ENCODE assay signal across 21 cellular contexts in the genomic region with DNA sequence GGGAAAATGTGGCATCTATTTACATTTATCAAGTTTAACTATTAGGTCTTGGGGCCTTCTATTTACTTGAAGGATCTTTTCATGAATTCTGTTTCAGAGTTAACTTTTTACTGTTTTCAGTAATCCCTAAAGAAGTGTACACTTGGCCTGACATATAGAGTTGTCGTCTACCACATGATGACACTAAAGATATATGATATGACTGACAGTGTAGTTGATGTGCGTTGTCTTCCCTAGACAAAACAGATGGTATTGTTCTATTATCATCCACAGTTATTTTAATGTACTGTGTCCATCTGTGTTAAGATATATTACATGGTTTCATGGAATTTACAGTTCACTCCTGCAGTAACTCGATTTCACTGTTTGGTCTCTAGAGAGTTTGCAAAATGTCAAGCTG. TPM values are rescaled to one million over a fixed set of nuclear protein-coding genes. Genes with fewer than 3 reads are reported as not detected.
"Had no signal": no experiment of that assay in that cellular context is flagged by ENCODE, and none has a peak within 500 bp of the region (broad histone marks: within the 10 kb centered on the region; RNA-seq: fewer than 3 reads in every experiment).

No MANE protein-coding gene starts in this region.

- H3K4me1 ChIP-seq: adrenal gland, ascending aorta, foreskin keratinocyte, left ventricle myocardium inferior, prostate gland, right atrium auricular region, upper lobe of right lung had no signal

- H3K9me3 Mint-ChIP-seq: activated T-helper 17 cell treated with anti-CD3 and anti-CD28 coated beads, Interleukin-2, amount 50 U/mL, for 72 hours; T-helper 2 cell treated with Interferon-gamma antibody and Interleukin-4, amounts not matched to agents 5 μg/mL and 100 μg/mL, for 36 hours had no signal

- H3K27me3 Mint-ChIP-seq: activated naive CD8-positive, alpha-beta T cell; activated T-helper 17 cell treated with anti-CD3 and anti-CD28 coated beads, Interleukin-2, amount 50 U/mL, for 72 hours; naive thymus-derived CD4-positive, alpha-beta T cell; stimulated activated naive CD8-positive, alpha-beta T cell treated with anti-CD3 and anti-CD28 coated beads, Interleukin-15, Interleukin-2, amounts not matched to agents 100 ng/mL and 50 ng/mL, for 24 hours had no signal

- H3K4me3 Mint-ChIP-seq: activated naive CD8-positive, alpha-beta T cell; activated T-helper 17 cell treated with anti-CD3 and anti-CD28 coated beads, Interleukin-2, amount 50 U/mL, for 72 hours; naive thymus-derived CD4-positive, alpha-beta T cell; stimulated activated naive CD8-positive, alpha-beta T cell treated with anti-CD3 and anti-CD28 coated beads, Interleukin-15, Interleukin-2, amounts not matched to agents 100 ng/mL and 50 ng/mL, for 24 hours; T-helper 2 cell treated with Interferon-gamma antibody and Interleukin-4, amounts not matched to agents 5 μg/mL and 100 μg/mL, for 36 hours had no signal

- DNase-seq: activated CD4-positive, alpha-beta T cell treated with anti-CD3 and anti-CD28 coated beads for 1 hour; activated T-cell treated with anti-CD3 and anti-CD28 coated beads, Interleukin-2, amount 50 U/mL, for 1 hour; adrenal gland; central memory CD4-positive, alpha-beta T cell; dermis blood vessel endothelial cell; effector CD8-positive, alpha-beta T cell; foreskin keratinocyte; hippocampal formation; left ventricle myocardium inferior; naive thymus-derived CD4-positive, alpha-beta T cell; stimulated activated CD4-positive, alpha-beta T cell treated with anti-CD3 and anti-CD28 coated beads, Interleukin-4, amount 100 ng/mL, for 4 hours; substantia nigra; thyroid gland; upper lobe of right lung had no signal

- H3K36me3 ChIP-seq: adrenal gland, ascending aorta, left ventricle myocardium inferior, prostate gland, right atrium auricular region, thyroid gland, upper lobe of right lung had no signal

- H3K9me3 ChIP-seq: adrenal gland, ascending aorta, left ventricle myocardium inferior, prostate gland, right atrium auricular region, thyroid gland, upper lobe of right lung had no signal

- H3K4me1 Mint-ChIP-seq: activated T-helper 17 cell treated with anti-CD3 and anti-CD28 coated beads, Interleukin-2, amount 50 U/mL, for 72 hours; naive thymus-derived CD4-positive, alpha-beta T cell had no signal

- H3K27me3 ChIP-seq: adrenal gland, ascending aorta, foreskin keratinocyte, right atrium auricular region, thyroid gland, upper lobe of right lung had no signal

- H3K27ac ChIP-seq: adrenal gland, ascending aorta, foreskin keratinocyte, left ventricle myocardium inferior, prostate gland, right atrium auricular region, thyroid gland, upper lobe of right lung had no signal

- H3K4me3 ChIP-seq: adrenal gland, ascending aorta, left ventricle myocardium inferior, prostate gland, right atrium auricular region, thyroid gland, upper lobe of right lung had no signal

- H3K36me3 Mint-ChIP-seq: activated naive CD8-positive, alpha-beta T cell; naive thymus-derived CD4-positive, alpha-beta T cell had no signal

- H3K27ac Mint-ChIP-seq: activated naive CD8-positive, alpha-beta T cell; activated T-helper 17 cell treated with anti-CD3 and anti-CD28 coated beads, Interleukin-2, amount 50 U/mL, for 72 hours; naive thymus-derived CD4-positive, alpha-beta T cell; stimulated activated naive CD8-positive, alpha-beta T cell treated with anti-CD3 and anti-CD28 coated beads, Interleukin-15, Interleukin-2, amounts not matched to agents 100 ng/mL and 50 ng/mL, for 24 hours; T-helper 2 cell treated with Interferon-gamma antibody and Interleukin-4, amounts not matched to agents 5 μg/mL and 100 μg/mL, for 36 hours had no signal

- ATAC-seq: activated T-helper 17 cell treated with anti-CD3 and anti-CD28 coated beads, Interleukin-2, amount 50 U/mL, for 72 hours; foreskin keratinocyte; naive thymus-derived CD4-positive, alpha-beta T cell; upper lobe of right lung had no signal

RNA-seq across cellular contexts. Expression of a gene that starts 18.0 kb away (rescaled TPM):
- total RNA-seq: activated T-helper 17 cell treated with anti-CD3 and anti-CD28 coated beads, Interleukin-2, amount 50 U/mL, for 72 hours; naive thymus-derived CD4-positive, alpha-beta T cell had no signal
